ENCODE assay signal across 1 cellular context in the genomic region with DNA sequence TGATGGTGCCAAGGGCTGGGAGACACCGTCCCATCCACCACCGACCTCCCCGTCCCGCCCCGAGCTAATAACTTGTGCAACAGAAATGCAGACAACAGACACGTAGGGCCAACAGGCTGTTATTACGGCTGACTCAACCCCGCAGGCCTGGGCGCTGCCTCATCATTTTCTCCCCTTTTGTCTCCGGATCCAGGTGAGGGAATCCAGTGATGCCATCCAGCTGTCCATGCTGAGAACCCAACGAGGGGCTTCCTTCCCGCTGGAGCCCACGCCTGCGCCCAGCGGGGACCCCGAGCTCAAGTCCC.
TF ChIP-seq lines count a peak whose summit lies in the region.

No MANE protein-coding gene starts in this region.

TF ChIP-seq in SK-N-SH, 30 proteins besides CTCF, POLR2A, EP300 and RAD21 (continued from another document):
- TF ChIP-seq, protein P1, sequence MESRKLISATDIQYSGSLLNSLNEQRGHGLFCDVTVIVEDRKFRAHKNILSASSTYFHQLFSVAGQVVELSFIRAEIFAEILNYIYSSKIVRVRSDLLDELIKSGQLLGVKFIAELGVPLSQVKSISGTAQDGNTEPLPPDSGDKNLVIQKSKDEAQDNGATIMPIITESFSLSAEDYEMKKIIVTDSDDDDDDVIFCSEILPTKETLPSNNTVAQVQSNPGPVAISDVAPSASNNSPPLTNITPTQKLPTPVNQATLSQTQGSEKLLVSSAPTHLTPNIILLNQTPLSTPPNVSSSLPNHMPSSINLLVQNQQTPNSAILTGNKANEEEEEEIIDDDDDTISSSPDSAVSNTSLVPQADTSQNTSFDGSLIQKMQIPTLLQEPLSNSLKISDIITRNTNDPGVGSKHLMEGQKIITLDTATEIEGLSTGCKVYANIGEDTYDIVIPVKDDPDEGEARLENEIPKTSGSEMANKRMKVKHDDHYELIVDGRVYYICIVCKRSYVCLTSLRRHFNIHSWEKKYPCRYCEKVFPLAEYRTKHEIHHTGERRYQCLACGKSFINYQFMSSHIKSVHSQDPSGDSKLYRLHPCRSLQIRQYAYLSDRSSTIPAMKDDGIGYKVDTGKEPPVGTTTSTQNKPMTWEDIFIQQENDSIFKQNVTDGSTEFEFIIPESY (IDR thresholded peaks at IDR 0.05; ENCODE audit: borderline replicate concordance, low read depth): no peak
- TF ChIP-seq YY1 (IDR thresholded peaks at IDR 0.05; ENCODE audit: low read depth): no peak
- no peak for TF ChIP-seq TEAD4 (IDR thresholded peaks at IDR 0.05; ENCODE audit: borderline replicate concordance, insufficient read depth)
- no peak for TF ChIP-seq SMC3 (IDR thresholded peaks at IDR 0.05; ENCODE audit: low read depth, low read length)
- no peak for TF ChIP-seq EZH2phosphoT487 (IDR thresholded peaks at IDR 0.05; ENCODE audit: borderline replicate concordance, low read depth)
- TF ChIP-seq FOSL2 (IDR thresholded peaks at IDR 0.05; ENCODE audit: borderline replicate concordance, low read depth): no peak
- TF ChIP-seq FOXM1 (IDR thresholded peaks at IDR 0.05; ENCODE audit: low read depth): no peak
- no peak for TF ChIP-seq RCOR1 (IDR thresholded peaks at IDR 0.05; ENCODE audit: low read length)
- TF ChIP-seq, protein P2, sequence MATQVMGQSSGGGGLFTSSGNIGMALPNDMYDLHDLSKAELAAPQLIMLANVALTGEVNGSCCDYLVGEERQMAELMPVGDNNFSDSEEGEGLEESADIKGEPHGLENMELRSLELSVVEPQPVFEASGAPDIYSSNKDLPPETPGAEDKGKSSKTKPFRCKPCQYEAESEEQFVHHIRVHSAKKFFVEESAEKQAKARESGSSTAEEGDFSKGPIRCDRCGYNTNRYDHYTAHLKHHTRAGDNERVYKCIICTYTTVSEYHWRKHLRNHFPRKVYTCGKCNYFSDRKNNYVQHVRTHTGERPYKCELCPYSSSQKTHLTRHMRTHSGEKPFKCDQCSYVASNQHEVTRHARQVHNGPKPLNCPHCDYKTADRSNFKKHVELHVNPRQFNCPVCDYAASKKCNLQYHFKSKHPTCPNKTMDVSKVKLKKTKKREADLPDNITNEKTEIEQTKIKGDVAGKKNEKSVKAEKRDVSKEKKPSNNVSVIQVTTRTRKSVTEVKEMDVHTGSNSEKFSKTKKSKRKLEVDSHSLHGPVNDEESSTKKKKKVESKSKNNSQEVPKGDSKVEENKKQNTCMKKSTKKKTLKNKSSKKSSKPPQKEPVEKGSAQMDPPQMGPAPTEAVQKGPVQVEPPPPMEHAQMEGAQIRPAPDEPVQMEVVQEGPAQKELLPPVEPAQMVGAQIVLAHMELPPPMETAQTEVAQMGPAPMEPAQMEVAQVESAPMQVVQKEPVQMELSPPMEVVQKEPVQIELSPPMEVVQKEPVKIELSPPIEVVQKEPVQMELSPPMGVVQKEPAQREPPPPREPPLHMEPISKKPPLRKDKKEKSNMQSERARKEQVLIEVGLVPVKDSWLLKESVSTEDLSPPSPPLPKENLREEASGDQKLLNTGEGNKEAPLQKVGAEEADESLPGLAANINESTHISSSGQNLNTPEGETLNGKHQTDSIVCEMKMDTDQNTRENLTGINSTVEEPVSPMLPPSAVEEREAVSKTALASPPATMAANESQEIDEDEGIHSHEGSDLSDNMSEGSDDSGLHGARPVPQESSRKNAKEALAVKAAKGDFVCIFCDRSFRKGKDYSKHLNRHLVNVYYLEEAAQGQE (IDR thresholded peaks at IDR 0.05; ENCODE audit: low read depth, low read length): no peak
- TF ChIP-seq, protein P3, sequence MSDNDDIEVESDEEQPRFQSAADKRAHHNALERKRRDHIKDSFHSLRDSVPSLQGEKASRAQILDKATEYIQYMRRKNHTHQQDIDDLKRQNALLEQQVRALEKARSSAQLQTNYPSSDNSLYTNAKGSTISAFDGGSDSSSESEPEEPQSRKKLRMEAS (IDR thresholded peaks at IDR 0.05; ENCODE audit: low read depth): no peak
- TF ChIP-seq MEF2A (IDR thresholded peaks at IDR 0.05; ENCODE audit: borderline replicate concordance, low read depth): no peak
